ENCODE assay signal across 28 cellular contexts in the genomic region with DNA sequence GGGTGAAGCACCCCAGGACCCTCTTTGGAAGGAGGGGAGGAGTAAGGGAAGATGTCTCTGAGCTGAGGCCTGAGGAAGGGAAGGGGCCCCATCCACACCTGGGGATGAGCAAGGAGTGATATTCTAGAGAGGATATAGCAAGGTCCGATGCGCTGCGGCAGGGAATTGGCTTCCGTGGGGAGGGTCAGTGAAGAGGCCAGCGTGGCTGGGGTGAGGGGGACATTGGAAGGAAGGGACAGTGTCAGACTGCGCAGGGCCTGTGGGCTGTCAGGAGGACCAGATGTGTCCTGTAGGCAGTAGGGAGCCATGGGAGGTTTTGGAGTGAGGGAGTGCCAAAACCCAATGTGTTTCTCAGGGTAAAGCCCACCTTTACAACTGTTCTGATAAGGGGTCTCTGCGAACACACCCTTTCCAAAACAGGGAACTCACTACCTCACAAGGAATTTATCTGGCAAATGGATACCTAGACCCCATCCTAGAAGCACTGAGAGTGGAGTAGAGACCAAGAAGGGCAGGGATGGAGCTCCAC. TPM values are rescaled to one million over a fixed set of nuclear protein-coding genes. Genes with fewer than 3 reads are reported as not detected.
"Had no signal": no experiment of that assay in that cellular context is flagged by ENCODE, and none has a peak within 500 bp of the region (broad histone marks: within the 10 kb centered on the region; RNA-seq: fewer than 3 reads in every experiment).

No MANE protein-coding gene starts in this region.

- H3K36me3 ChIP-seq: brain microvascular endothelial cell, esophagus squamous epithelium, gastrocnemius medialis, left lung, sigmoid colon, thoracic aorta, upper lobe of left lung had no signal

- H3K4me3 ChIP-seq: esophagus squamous epithelium, gastrocnemius medialis, left lung, lung, sigmoid colon, smooth muscle cell, thoracic aorta, upper lobe of left lung had no signal

- H3K9me3 Mint-ChIP-seq: activated naive CD4-positive, alpha-beta T cell treated with anti-CD3 and anti-CD28 coated beads, Interleukin-2, amount 50 U/mL, for 72 hours; activated T-cell treated with anti-CD3 and anti-CD28 coated beads, Interleukin-2, amount 50 U/mL, for 72 hours; endodermal cell; naive B cell; stimulated activated naive B cell treated with anti-CD40 and anti-IgM and Interleukin-4, amounts not matched to agents 10 μg/mL and 1 μg/mL and 100 μg/mL, for 72 hours; WTC11 had no signal

- H3K27ac Mint-ChIP-seq: activated naive CD4-positive, alpha-beta T cell treated with anti-CD3 and anti-CD28 coated beads, Interleukin-2, amount 50 U/mL, for 72 hours; activated T-cell treated with anti-CD3 and anti-CD28 coated beads, Interleukin-2, amount 50 U/mL, for 72 hours; endodermal cell; stimulated activated naive B cell treated with anti-CD40 and anti-IgM and Interleukin-4, amounts not matched to agents 10 μg/mL and 1 μg/mL and 100 μg/mL, for 72 hours; WTC11 had no signal

- H3K4me3 Mint-ChIP-seq: activated T-cell treated with anti-CD3 and anti-CD28 coated beads, Interleukin-2, amount 50 U/mL, for 72 hours; endodermal cell; stimulated activated naive B cell treated with anti-CD40 and anti-IgM and Interleukin-4, amounts not matched to agents 10 μg/mL and 1 μg/mL and 100 μg/mL, for 72 hours; WTC11 had no signal

- H3K27ac ChIP-seq: brain microvascular endothelial cell, esophagus squamous epithelium, gastrocnemius medialis, left lung, sigmoid colon, thoracic aorta, upper lobe of left lung had no signal

- H3K36me3 Mint-ChIP-seq: activated naive CD4-positive, alpha-beta T cell treated with anti-CD3 and anti-CD28 coated beads, Interleukin-2, amount 50 U/mL, for 72 hours; naive B cell; stimulated activated naive B cell treated with anti-CD40 and anti-IgM and Interleukin-4, amounts not matched to agents 10 μg/mL and 1 μg/mL and 100 μg/mL, for 72 hours; WTC11 had no signal

- H3K4me2 ChIP-seq: smooth muscle cell had no signal

- H3K9me3 ChIP-seq: esophagus squamous epithelium, gastrocnemius medialis, left lung, sigmoid colon, thoracic aorta, upper lobe of left lung had no signal

- ATAC-seq: activated naive CD4-positive, alpha-beta T cell treated with anti-CD3 and anti-CD28 coated beads, Interleukin-2, amount 50 U/mL, for 72 hours; activated T-cell treated with anti-CD3 and anti-CD28 coated beads, Interleukin-2, amount 50 U/mL, for 72 hours; gastrocnemius medialis; left lung; stimulated activated naive B cell treated with anti-CD40 and anti-IgM and Interleukin-4, amounts not matched to agents 10 μg/mL and 1 μg/mL and 100 μg/mL, for 72 hours; WTC11 had no signal

- DNase-seq: activated CD4-positive, alpha-beta T cell treated with anti-CD3 and anti-CD28 coated beads, Interleukin-2, amount 50 U/mL, for 48 hours; activated CD8-positive, alpha-beta memory T cell treated with anti-CD3 and anti-CD28 coated beads, Interleukin-2, amount 50 U/mL, for 48 hours; activated effector memory CD4-positive, alpha-beta T cell treated with anti-CD3 and anti-CD28 coated beads, Interleukin-2, amount 50 U/mL, for 16 hours; activated T-cell treated with anti-CD3 and anti-CD28 coated beads, Interleukin-2, amount 50 U/mL, for 72 hours; aorta; brain microvascular endothelial cell; central memory CD4-positive, alpha-beta T cell; endodermal cell; esophagus squamous epithelium; gastrocnemius medialis; hippocampal formation; kidney glomerular epithelial cell; left lung; naive B cell; nucleus accumbens; sigmoid colon; stimulated activated CD4-positive, alpha-beta T cell treated with anti-CD3 and anti-CD28 coated beads, Interleukin-2, amount 100 ng/mL, for 48 hours; stimulated activated CD8-positive, alpha-beta memory T cell treated with anti-CD3 and anti-CD28 coated beads, Interleukin-4, amount 100 ng/mL, for 48 hours; stimulated activated naive B cell treated with anti-CD40 and anti-IgM and Interleukin-4, amounts not matched to agents 10 μg/mL and 1 μg/mL and 100 μg/mL, for 72 hours; T1000 had no signal

RNA-seq across cellular contexts. Expression of a gene that starts 3.7 kb away (rescaled TPM):
- total RNA-seq: gastrocnemius medialis had no signal

RNA-seq across cellular contexts. Expression of a gene that starts 44.0 kb away (rescaled TPM):
- total RNA-seq: activated CD8-positive, alpha-beta memory T cell treated with anti-CD3 and anti-CD28 coated beads for 36 hours; activated naive CD4-positive, alpha-beta T cell treated with anti-CD3 and anti-CD28 coated beads, Interleukin-2, amount 50 U/mL, for 72 hours; activated T-cell treated with anti-CD3 and anti-CD28 coated beads, Interleukin-2, amount 50 U/mL, for 72 hours; aorta; gastrocnemius medialis; renal cortical epithelial cell; thoracic aorta had no signal
